11 cellular contexts compared by ENCODE assay signal in genomic region chr10:132364594-132364970, GRCh38. TPM values are rescaled to one million over a fixed set of nuclear protein-coding genes. Genes with fewer than 3 reads are reported as not detected.
A peak's percentile ranks its signal among the peaks of the same experiment; 100 is the strongest.
DNase-seq lines count a peak whose midpoint lies in the region; ATAC-seq, FAIRE-seq and TF ChIP-seq lines count a peak whose summit lies in the region.
"Had no signal": no experiment of that assay in that cellular context is flagged by ENCODE, and none has a peak within 500 bp of the region (broad histone marks: within the 10 kb centered on the region; RNA-seq: fewer than 3 reads in every experiment).

No MANE protein-coding gene starts in this region.

- no peak for TF ChIP-seq RAD21 in K562 (CRISPR knock-in tag; conservative IDR thresholded peaks at IDR 0.05 in 1 of 2, IDR thresholded peaks at IDR 0.05 in 1 of 2)

- TF ChIP-seq EP300 in K562 (IDR thresholded peaks at IDR 0.05; ENCODE audit: low read length), result no peak

- H2AFZ ChIP-seq in K562 (ENCODE audit: low read depth, low read length) (no peak overlapping the region), osteoblast (ENCODE audit: low read length) (no peak overlapping the region)

- intact Hi-C loops in activated CD4-positive, alpha-beta memory T cell treated with anti-CD3 and anti-CD28 coated beads for 36 hours (cut with micrococcal nuclease), result no loop called here
- intact Hi-C loops in K562 (cut with micrococcal nuclease), result no loop called here

- H3K36me3 ChIP-seq in K562 (ENCODE audit: control insufficient read depth, insufficient read depth, low read length), result no peaks in the 10 kb centered on the region
- H3K36me3 ChIP-seq in osteoblast (ENCODE audit: insufficient read depth, low read length), result no peaks in the 10 kb centered on the region

- H3K9me3 Mint-ChIP-seq in activated CD4-positive, alpha-beta memory T cell treated with anti-CD3 and anti-CD28 coated beads for 36 hours, result peaks cover 3% of the 10 kb centered on the region
- H3K9me3 Mint-ChIP-seq in activated CD4-positive, alpha-beta memory T cell treated with anti-CD3 and anti-CD28 coated beads, Interleukin-2, amount 10 ng/mL, durations not matched to agents 7 days and 5 days, result no peaks in the 10 kb centered on the region

- no peaks in the 10 kb centered on the region; the same call in 1 of the 2 replicates for H3K9me3 ChIP-seq in K562 (replicated peaks; ENCODE audit: control insufficient read depth, insufficient read depth, low read depth, low read length)
- H3K9me3 ChIP-seq in osteoblast (ENCODE audit: low read depth, low read length), result no peaks in the 10 kb centered on the region

- H3K79me2 ChIP-seq in K562 (ENCODE audit: control insufficient read depth, insufficient read depth, low read length) (no peaks in the 10 kb centered on the region), osteoblast (ENCODE audit: insufficient read depth, low read length) (no peaks in the 10 kb centered on the region)

- 37% methylated on average over 14 of the region's 14 CpGs for WGBS in K562 (ENCODE audit: insufficient coverage, low coverage, missing lambda C conversion rate)

- H3K4me3 ChIP-seq in K562 (no peak overlapping the region), osteoblast (ENCODE audit: insufficient read depth, low read length) (no peak overlapping the region)

- H3K4me1 ChIP-seq in K562 (replicated peaks in 1 of 2; ENCODE audit: control insufficient read depth in 2 of 2, insufficient read depth in 2 of 2, low read length in 2 of 2) (peaks cover 0 to 10% of the 10 kb centered on the region in 2 experiments; a peak in 1 of 5 replicates), osteoblast (ENCODE audit: insufficient read depth, low read length) (peaks cover 3% of the 10 kb centered on the region)

- no peaks in the 10 kb centered on the region for H3K9me1 ChIP-seq in K562 (ENCODE audit: control insufficient read depth, insufficient read depth, low read length)

- no peak for ATAC-seq in K562
- ATAC-seq in HG02973 (IDR thresholded peaks at IDR 0.05; ENCODE audit: unreplicated experiment), result no peak

- TF ChIP-seq POLR2A in K562 (conservative IDR thresholded peaks at IDR 0.05), result no peak

- CTCF ChIA-PET in activated CD4-positive, alpha-beta memory T cell treated with anti-CD3 and anti-CD28 coated beads for 36 hours (lab: Charles Lee), result no interaction called here
- CTCF ChIA-PET in activated CD4-positive, alpha-beta memory T cell treated with anti-CD3 and anti-CD28 coated beads, Interleukin-2, amount 10 ng/mL, durations not matched to agents 7 days and 5 days (lab: Charles Lee), result no interaction called here
- CTCF ChIA-PET in K562 (lab: Yijun Ruan, JAX; ENCODE audit: low intra/inter-chr PET ratio), result no interaction called here

- POLR2A ChIA-PET in activated CD4-positive, alpha-beta memory T cell treated with anti-CD3 and anti-CD28 coated beads for 36 hours (lab: Charles Lee), result no interaction called here
- POLR2A ChIA-PET in activated CD4-positive, alpha-beta memory T cell treated with anti-CD3 and anti-CD28 coated beads, Interleukin-2, amount 10 ng/mL, durations not matched to agents 7 days and 5 days (lab: Charles Lee), result no interaction called here
- POLR2A ChIA-PET in K562 (lab: Yijun Ruan, JAX), result no interaction called here

- H3K4me3 Mint-ChIP-seq in activated CD4-positive, alpha-beta memory T cell treated with anti-CD3 and anti-CD28 coated beads for 36 hours, result no peak overlapping the region
- no peak overlapping the region for H3K4me3 Mint-ChIP-seq in activated CD4-positive, alpha-beta memory T cell treated with anti-CD3 and anti-CD28 coated beads, Interleukin-2, amount 10 ng/mL, durations not matched to agents 7 days and 5 days
- H3K4me3 Mint-ChIP-seq: nephron progenitor cell had no signal

- in situ Hi-C loops in K562 (cut with MboI), result no loop called here

- no peaks in the 10 kb centered on the region for H3K27me3 Mint-ChIP-seq in activated CD4-positive, alpha-beta memory T cell treated with anti-CD3 and anti-CD28 coated beads for 36 hours
- no peaks in the 10 kb centered on the region for H3K27me3 Mint-ChIP-seq in activated CD4-positive, alpha-beta memory T cell treated with anti-CD3 and anti-CD28 coated beads, Interleukin-2, amount 10 ng/mL, durations not matched to agents 7 days and 5 days

- FAIRE-seq in K562 (lab: Jason Lieb, UNC), result no peak

- H3K27ac Mint-ChIP-seq in activated CD4-positive, alpha-beta memory T cell treated with anti-CD3 and anti-CD28 coated beads for 36 hours, result peak overlapping the region; percentile 20
- H3K27ac Mint-ChIP-seq in activated CD4-positive, alpha-beta memory T cell treated with anti-CD3 and anti-CD28 coated beads, Interleukin-2, amount 10 ng/mL, durations not matched to agents 7 days and 5 days, result no peak overlapping the region

- DNase-seq in activated CD4-positive, alpha-beta memory T cell treated with anti-CD3 and anti-CD28 coated beads for 36 hours, result peak; percentile 55
- DNase-seq in activated CD4-positive, alpha-beta memory T cell treated with anti-CD3 and anti-CD28 coated beads, Interleukin-2, amount 10 ng/mL, durations not matched to agents 7 days and 5 days, result no peak
- DNase-seq in K562 (ENCODE audit: extremely low read depth in 1 of 4, low spot score in 3 of 4) (no peak), osteoblast (ENCODE audit: insufficient read length, low spot score, missing footprints) (peak; percentile 44), OCI-M2 (lab: John Stamatoyannopoulos, UW; ENCODE audit: unreplicated experiment) (no peak), SW 1271 (lab: John Stamatoyannopoulos, UW) (no peak)
- peak; percentile 23 to 45 for DNase-seq in stimulated activated CD8-positive, alpha-beta memory T cell treated with anti-CD3 and anti-CD28 coated beads, Interleukin-7, amount 100 ng/mL, for 4 hours (ENCODE audit: low read depth in 2 of 2)
- DNase-seq: NCI-H2029, nephron progenitor cell had no signal

- peaks cover 2% of the 10 kb centered on the region for H3K36me3 Mint-ChIP-seq in activated CD4-positive, alpha-beta memory T cell treated with anti-CD3 and anti-CD28 coated beads for 36 hours
- H3K36me3 Mint-ChIP-seq in activated CD4-positive, alpha-beta memory T cell treated with anti-CD3 and anti-CD28 coated beads, Interleukin-2, amount 10 ng/mL, durations not matched to agents 7 days and 5 days (ENCODE audit: low read depth), result no peaks in the 10 kb centered on the region

- no peaks in the 10 kb centered on the region for H3K4me1 Mint-ChIP-seq in activated CD4-positive, alpha-beta memory T cell treated with anti-CD3 and anti-CD28 coated beads for 36 hours (ENCODE audit: low read depth)
- no peaks in the 10 kb centered on the region for H3K4me1 Mint-ChIP-seq in activated CD4-positive, alpha-beta memory T cell treated with anti-CD3 and anti-CD28 coated beads, Interleukin-2, amount 10 ng/mL, durations not matched to agents 7 days and 5 days

- H3K27ac ChIP-seq in K562 (ENCODE audit: extremely low read depth, low read depth, low read length), result no peak overlapping the region
- no peak overlapping the region for H3K27ac ChIP-seq in osteoblast (ENCODE audit: low read depth, low read length)
- H3K27ac ChIP-seq: VCaP had no signal

- H3K9ac ChIP-seq in K562 (ENCODE audit: insufficient read depth in 1 of 2, low read depth in 2 of 2, low read length in 2 of 2), result no peak overlapping the region

- peaks cover 4 to 15% of the 10 kb centered on the region in 2 experiments; a peak in 3 of 5 replicates for H3K27me3 ChIP-seq in K562 (ENCODE audit: control insufficient read depth in 2 of 2, insufficient read depth in 2 of 2, low read length in 2 of 2)
- no peaks in the 10 kb centered on the region for H3K27me3 ChIP-seq in osteoblast (ENCODE audit: insufficient read depth, low read length)

- H3K4me2 ChIP-seq in K562 (ENCODE audit: insufficient read depth, low read length), result no peak overlapping the region
- no peak overlapping the region for H3K4me2 ChIP-seq in osteoblast (ENCODE audit: insufficient read depth, low read length)

- BruUV-seq in K562 (replicated peaks; lab: Mats Ljungman, UMichigan), result no TSS peak

- no peaks in the 10 kb centered on the region for H4K20me1 ChIP-seq in K562 (replicated peaks; ENCODE audit: control insufficient read depth, insufficient read depth, low read length)
- no peaks in the 10 kb centered on the region for H4K20me1 ChIP-seq in osteoblast (ENCODE audit: insufficient read depth, low read length)

- TF ChIP-seq CTCF in K562 (IDR thresholded peaks at IDR 0.05 in 2 of 3, conservative IDR thresholded peaks at IDR 0.05 in 1 of 3; ENCODE audit: insufficient read depth in 2 of 3, low read depth in 1 of 3, low read length in 3 of 3) (no peak), osteoblast (IDR thresholded peaks at IDR 0.05; ENCODE audit: extremely low read depth, low read depth, low read length) (no peak)

RNA-seq across cellular contexts. Expression of gene PWWP2B, which starts 32.4 kb away (rescaled TPM):
- 1 to 10 TPM; 3.0 to 3.1 TPM for total RNA-seq in activated CD4-positive, alpha-beta memory T cell treated with anti-CD3 and anti-CD28 coated beads for 36 hours
- 1 to 10 TPM; 5.5 to 6.3 TPM for total RNA-seq in activated CD4-positive, alpha-beta memory T cell treated with anti-CD3 and anti-CD28 coated beads, Interleukin-2, amount 10 ng/mL, durations not matched to agents 7 days and 5 days
- total RNA-seq in K562 (2011; cell fraction: chromatin; rRNA removed; ENCODE audit: low replicate concordance), result 1.1 and 5.8 TPM in 2 replicates
- 5.5 and 6.5 TPM in 2 replicates for total RNA-seq in K562 (2011; cell fraction: nucleolus; rRNA removed)
- total RNA-seq in K562 (2011; cell fraction: nucleoplasm; rRNA removed), result 3.1 and 3.2 TPM in 2 replicates
- 7.5 and 10.4 TPM in 2 replicates for total RNA-seq in K562 (2014; rRNA removed)
- total RNA-seq in K562 (2014; rRNA removed; fragmentation: Illumina TruSeq; extraction: Trizol), result 0.64 and 0.80 TPM in 2 replicates
- 2.0 and 2.7 TPM in 2 replicates for total RNA-seq in K562 (2015; rRNA removed; fragmentation: Illumina TruSeq; extraction: Trizol)
- total RNA-seq in K562 (2021), result 9.2 and 9.8 TPM in 2 replicates
- 1.2 and 1.7 TPM in 2 replicates for polyA plus RNA-seq in K562 (2011; rRNA removed)
- polyA plus RNA-seq in K562 (2011; cell fraction: cytosol; rRNA removed), result 2.3 and 7.4 TPM in 2 replicates
- polyA plus RNA-seq in K562 (2011; cell fraction: nucleus; rRNA removed), result 3.1 and 5.8 TPM in 2 replicates
- 3.8 and 4.8 TPM in 2 replicates for polyA plus RNA-seq in K562 (2012)
- polyA plus RNA-seq in K562 (2014; fragmentation: Illumina TruSeq; extraction: Trizol), result 0.24 and 1.2 TPM in 2 replicates
- polyA plus RNA-seq in K562 (2014; fragmentation: Nextera tagmentation; extraction: Ambion mirVana), result under 1 TPM in 1 of 2 experiments, not detected in 1; 0.07 TPM
- polyA plus RNA-seq in K562 (2014; rRNA removed), result 3.3 and 4.3 TPM in 2 replicates
- polyA minus RNA-seq in K562 (2011; rRNA and poly(A)+ RNA removed), result 0.57 and 1.3 TPM in 2 replicates
- polyA minus RNA-seq in K562 (2011; cell fraction: cytosol; rRNA and poly(A)+ RNA removed), result 2.9 and 4.0 TPM in 2 replicates
- 2.0 and 2.8 TPM in 2 replicates for polyA minus RNA-seq in K562 (2011; cell fraction: nucleus; rRNA and poly(A)+ RNA removed)
- 15.3 and 18.5 TPM in 2 replicates for total RNA-seq in osteoblast

RNA-seq across cellular contexts. Expression of gene LRRC27, which starts 32.6 kb away (rescaled TPM):
- 1 to 10 TPM; 2.5 to 2.8 TPM for total RNA-seq in activated CD4-positive, alpha-beta memory T cell treated with anti-CD3 and anti-CD28 coated beads for 36 hours
- total RNA-seq in activated CD4-positive, alpha-beta memory T cell treated with anti-CD3 and anti-CD28 coated beads, Interleukin-2, amount 10 ng/mL, durations not matched to agents 7 days and 5 days, result 1 to 10 TPM; 3.3 to 3.9 TPM
- 8.1 and 11.5 TPM in 2 replicates for total RNA-seq in K562 (2011; cell fraction: chromatin; rRNA removed; ENCODE audit: low replicate concordance)
- total RNA-seq in K562 (2011; cell fraction: nucleolus; rRNA removed), result 4.9 and 5.3 TPM in 2 replicates
- total RNA-seq in K562 (2011; cell fraction: nucleoplasm; rRNA removed), result 4.6 and 5.2 TPM in 2 replicates
- total RNA-seq in K562 (2014; rRNA removed), result 1.00 and 2.2 TPM in 2 replicates
- total RNA-seq in K562 (2014; rRNA removed; fragmentation: Illumina TruSeq; extraction: Trizol), result 1.3 and 1.5 TPM in 2 replicates
- 1.2 and 1.3 TPM in 2 replicates for total RNA-seq in K562 (2015; rRNA removed; fragmentation: Illumina TruSeq; extraction: Trizol)
- 2.3 TPM in 2 replicates for total RNA-seq in K562 (2021)
- 2.2 and 2.3 TPM in 2 replicates for polyA plus RNA-seq in K562 (2011; rRNA removed)
- 1.8 and 2.2 TPM in 2 replicates for polyA plus RNA-seq in K562 (2011; cell fraction: cytosol; rRNA removed)
- 7.7 and 13.9 TPM in 2 replicates for polyA plus RNA-seq in K562 (2011; cell fraction: nucleus; rRNA removed)
- 1.8 and 5.9 TPM in 2 replicates for polyA plus RNA-seq in K562 (2012)
- polyA plus RNA-seq in K562 (2014; fragmentation: Illumina TruSeq; extraction: Trizol), result 1.4 and 2.6 TPM in 2 replicates
- under 1 TPM; 0.10 to 0.38 TPM for polyA plus RNA-seq in K562 (2014; fragmentation: Nextera tagmentation; extraction: Ambion mirVana)
- polyA plus RNA-seq in K562 (2014; rRNA removed), result 1.7 and 2.7 TPM in 2 replicates
- 0.93 and 1.4 TPM in 2 replicates for polyA minus RNA-seq in K562 (2011; rRNA and poly(A)+ RNA removed)
- polyA minus RNA-seq in K562 (2011; cell fraction: cytosol; rRNA and poly(A)+ RNA removed), result 0.86 TPM in 1 of 2 replicates, not detected in the other
- 2.7 and 3.3 TPM in 2 replicates for polyA minus RNA-seq in K562 (2011; cell fraction: nucleus; rRNA and poly(A)+ RNA removed)
- total RNA-seq in osteoblast, result 11.2 and 13.4 TPM in 2 replicates

RNA-seq across cellular contexts. Expression of gene STK32C, which starts 56.8 kb away (rescaled TPM):
- 10 to 100 TPM; 14.8 to 16.1 TPM for total RNA-seq in activated CD4-positive, alpha-beta memory T cell treated with anti-CD3 and anti-CD28 coated beads for 36 hours
- total RNA-seq in activated CD4-positive, alpha-beta memory T cell treated with anti-CD3 and anti-CD28 coated beads, Interleukin-2, amount 10 ng/mL, durations not matched to agents 7 days and 5 days, result 10 to 100 TPM; 17.4 to 18.2 TPM
- total RNA-seq in K562 (2011; cell fraction: chromatin; rRNA removed; ENCODE audit: low replicate concordance), result 6.5 and 11.6 TPM in 2 replicates
- total RNA-seq in K562 (2011; cell fraction: nucleolus; rRNA removed), result 13.8 and 19.2 TPM in 2 replicates
- 12.1 and 15.1 TPM in 2 replicates for total RNA-seq in K562 (2011; cell fraction: nucleoplasm; rRNA removed)
- total RNA-seq in K562 (2014; rRNA removed) (15.4 and 20.6 TPM in 2 replicates), K562 (2014; rRNA removed; fragmentation: Illumina TruSeq; extraction: Trizol) (4.5 and 5.1 TPM in 2 replicates), K562 (2015; rRNA removed; fragmentation: Illumina TruSeq; extraction: Trizol) (6.5 and 8.3 TPM in 2 replicates), K562 (2021) (11.5 and 14.1 TPM in 2 replicates), osteoblast (12.7 and 14.5 TPM in 2 replicates)
- polyA plus RNA-seq in K562 (2011; rRNA removed) (8.2 and 8.9 TPM in 2 replicates), K562 (2014; fragmentation: Illumina TruSeq; extraction: Trizol) (4.7 and 9.7 TPM in 2 replicates), K562 (2014; fragmentation: Nextera tagmentation; extraction: Ambion mirVana) (1 to 10 TPM; 1.5 to 2.4 TPM), K562 (2014; rRNA removed) (18.5 and 20.9 TPM in 2 replicates)
- 5.6 and 6.4 TPM in 2 replicates for polyA plus RNA-seq in K562 (2011; cell fraction: cytosol; rRNA removed)
- polyA plus RNA-seq in K562 (2011; cell fraction: nucleus; rRNA removed), result 12.3 and 14.7 TPM in 2 replicates
- polyA plus RNA-seq in K562 (2012), result 11.5 and 18.9 TPM in 2 replicates
- polyA minus RNA-seq in K562 (2011; rRNA and poly(A)+ RNA removed), result 4.0 and 5.7 TPM in 2 replicates
- polyA minus RNA-seq in K562 (2011; cell fraction: cytosol; rRNA and poly(A)+ RNA removed), result 3.5 and 3.9 TPM in 2 replicates
- 8.2 and 8.3 TPM in 2 replicates for polyA minus RNA-seq in K562 (2011; cell fraction: nucleus; rRNA and poly(A)+ RNA removed)

Comparison
In these comparisons a context has a peak if more than half of its experiments do, and no peak if none do; other contexts are left out.
1. DNase-seq: peak in activated CD4-positive, alpha-beta memory T cell treated with anti-CD3 and anti-CD28 coated beads for 36 hours (single experiment), osteoblast (single experiment) and stimulated activated CD8-positive, alpha-beta memory T cell treated with anti-CD3 and anti-CD28 coated beads, Interleukin-7, amount 100 ng/mL, for 4 hours (2 of 2); none in activated CD4-positive, alpha-beta memory T cell treated with anti-CD3 and anti-CD28 coated beads, Interleukin-2, amount 10 ng/mL, durations not matched to agents 7 days and 5 days (single experiment), K562 (0 of 4), OCI-M2 (single experiment) and SW 1271 (0 of 2).